1 cellular context compared by ENCODE assay signal in genomic region chr18:40962784-40963183, GRCh38.
TF ChIP-seq lines count a peak whose summit lies in the region.

No MANE protein-coding gene starts in this region.

TF ChIP-seq in IMR-90, 13 proteins besides CTCF, POLR2A, EP300 and RAD21:
- TF ChIP-seq RFX5 (IDR thresholded peaks at IDR 0.05; ENCODE audit: low read depth, low read length) (no peak), RCOR1 (IDR thresholded peaks at IDR 0.05; ENCODE audit: insufficient replicate concordance, low read length) (no peak), SMC3 (IDR thresholded peaks at IDR 0.05; ENCODE audit: low read depth, low read length) (no peak), BHLHE40 (IDR thresholded peaks at IDR 0.05; ENCODE audit: low read depth, low read length) (no peak), NFE2L2 (IDR thresholded peaks at IDR 0.05; ENCODE audit: low read depth, low read length) (no peak), MXI1 (IDR thresholded peaks at IDR 0.05; ENCODE audit: borderline replicate concordance, low read depth, low read length) (no peak), CEBPB (IDR thresholded peaks at IDR 0.05; ENCODE audit: low read depth, low read length) (no peak), FOS (IDR thresholded peaks at IDR 0.05; ENCODE audit: low read depth, low read length) (no peak), MAZ (IDR thresholded peaks at IDR 0.05; ENCODE audit: borderline replicate concordance, low read depth, low read length) (no peak), CHD1 (IDR thresholded peaks at IDR 0.05; ENCODE audit: low read depth, low read length) (no peak), MAFK (IDR thresholded peaks at IDR 0.05; ENCODE audit: low read depth, low read length) (no peak), ELK1 (IDR thresholded peaks at IDR 0.05; ENCODE audit: borderline replicate concordance, low read depth, low read length) (no peak)
- TF ChIP-seq, protein P1, sequence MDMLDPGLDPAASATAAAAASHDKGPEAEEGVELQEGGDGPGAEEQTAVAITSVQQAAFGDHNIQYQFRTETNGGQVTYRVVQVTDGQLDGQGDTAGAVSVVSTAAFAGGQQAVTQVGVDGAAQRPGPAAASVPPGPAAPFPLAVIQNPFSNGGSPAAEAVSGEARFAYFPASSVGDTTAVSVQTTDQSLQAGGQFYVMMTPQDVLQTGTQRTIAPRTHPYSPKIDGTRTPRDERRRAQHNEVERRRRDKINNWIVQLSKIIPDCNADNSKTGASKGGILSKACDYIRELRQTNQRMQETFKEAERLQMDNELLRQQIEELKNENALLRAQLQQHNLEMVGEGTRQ (IDR thresholded peaks at IDR 0.05; ENCODE audit: low read depth, low read length): no peak
